In the genomic region with DNA sequence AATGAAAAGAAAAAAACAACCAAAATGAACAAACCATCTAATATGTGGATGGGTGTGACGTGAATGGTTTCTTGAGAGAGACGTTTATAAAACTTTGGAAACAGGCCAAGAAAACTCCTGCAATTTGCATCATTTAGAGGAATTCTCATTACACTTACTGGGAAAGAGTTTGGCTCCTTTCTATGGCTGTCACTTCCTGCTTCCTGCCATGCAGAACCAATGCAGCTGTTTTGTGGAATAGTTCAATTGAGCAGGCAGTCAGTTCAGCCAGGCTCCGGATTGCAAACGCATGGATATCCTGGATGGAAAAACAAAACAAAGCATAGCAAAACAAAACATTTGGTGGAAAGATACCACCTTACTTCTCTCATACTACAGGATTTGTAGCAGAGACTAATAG, we compare ENCODE assay signal across 1 cellular context.
TF ChIP-seq lines count a peak whose summit lies in the region.

No MANE protein-coding gene starts in this region.

TF ChIP-seq in GM23338, 12 proteins besides CTCF, POLR2A, EP300 and RAD21:
- no peak for TF ChIP-seq NANOG (IDR thresholded peaks at IDR 0.05; ENCODE audit: borderline replicate concordance)
- TF ChIP-seq POLR2AphosphoS5 (IDR thresholded peaks at IDR 0.05; ENCODE audit: low read depth), result no peak
- TF ChIP-seq EZH2phosphoT487 (IDR thresholded peaks at IDR 0.05; ENCODE audit: unreplicated experiment), result no peak
- no peak for TF ChIP-seq STAT1 (IDR thresholded peaks at IDR 0.05; ENCODE audit: unreplicated experiment)
- TF ChIP-seq, protein P1, sequence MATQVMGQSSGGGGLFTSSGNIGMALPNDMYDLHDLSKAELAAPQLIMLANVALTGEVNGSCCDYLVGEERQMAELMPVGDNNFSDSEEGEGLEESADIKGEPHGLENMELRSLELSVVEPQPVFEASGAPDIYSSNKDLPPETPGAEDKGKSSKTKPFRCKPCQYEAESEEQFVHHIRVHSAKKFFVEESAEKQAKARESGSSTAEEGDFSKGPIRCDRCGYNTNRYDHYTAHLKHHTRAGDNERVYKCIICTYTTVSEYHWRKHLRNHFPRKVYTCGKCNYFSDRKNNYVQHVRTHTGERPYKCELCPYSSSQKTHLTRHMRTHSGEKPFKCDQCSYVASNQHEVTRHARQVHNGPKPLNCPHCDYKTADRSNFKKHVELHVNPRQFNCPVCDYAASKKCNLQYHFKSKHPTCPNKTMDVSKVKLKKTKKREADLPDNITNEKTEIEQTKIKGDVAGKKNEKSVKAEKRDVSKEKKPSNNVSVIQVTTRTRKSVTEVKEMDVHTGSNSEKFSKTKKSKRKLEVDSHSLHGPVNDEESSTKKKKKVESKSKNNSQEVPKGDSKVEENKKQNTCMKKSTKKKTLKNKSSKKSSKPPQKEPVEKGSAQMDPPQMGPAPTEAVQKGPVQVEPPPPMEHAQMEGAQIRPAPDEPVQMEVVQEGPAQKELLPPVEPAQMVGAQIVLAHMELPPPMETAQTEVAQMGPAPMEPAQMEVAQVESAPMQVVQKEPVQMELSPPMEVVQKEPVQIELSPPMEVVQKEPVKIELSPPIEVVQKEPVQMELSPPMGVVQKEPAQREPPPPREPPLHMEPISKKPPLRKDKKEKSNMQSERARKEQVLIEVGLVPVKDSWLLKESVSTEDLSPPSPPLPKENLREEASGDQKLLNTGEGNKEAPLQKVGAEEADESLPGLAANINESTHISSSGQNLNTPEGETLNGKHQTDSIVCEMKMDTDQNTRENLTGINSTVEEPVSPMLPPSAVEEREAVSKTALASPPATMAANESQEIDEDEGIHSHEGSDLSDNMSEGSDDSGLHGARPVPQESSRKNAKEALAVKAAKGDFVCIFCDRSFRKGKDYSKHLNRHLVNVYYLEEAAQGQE (IDR thresholded peaks at IDR 0.05; ENCODE audit: unreplicated experiment), result no peak
- no peak for TF ChIP-seq ZNF331 (CRISPR knock-in tag; IDR thresholded peaks at IDR 0.05; ENCODE audit: low read depth)
- TF ChIP-seq, protein P2, sequence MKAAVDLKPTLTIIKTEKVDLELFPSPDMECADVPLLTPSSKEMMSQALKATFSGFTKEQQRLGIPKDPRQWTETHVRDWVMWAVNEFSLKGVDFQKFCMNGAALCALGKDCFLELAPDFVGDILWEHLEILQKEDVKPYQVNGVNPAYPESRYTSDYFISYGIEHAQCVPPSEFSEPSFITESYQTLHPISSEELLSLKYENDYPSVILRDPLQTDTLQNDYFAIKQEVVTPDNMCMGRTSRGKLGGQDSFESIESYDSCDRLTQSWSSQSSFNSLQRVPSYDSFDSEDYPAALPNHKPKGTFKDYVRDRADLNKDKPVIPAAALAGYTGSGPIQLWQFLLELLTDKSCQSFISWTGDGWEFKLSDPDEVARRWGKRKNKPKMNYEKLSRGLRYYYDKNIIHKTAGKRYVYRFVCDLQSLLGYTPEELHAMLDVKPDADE (IDR thresholded peaks at IDR 0.05), result no peak
- no peak for TF ChIP-seq ZNF462 (CRISPR knock-in tag; IDR thresholded peaks at IDR 0.05)
- TF ChIP-seq EZH2 (IDR thresholded peaks at IDR 0.05; ENCODE audit: low read depth, unreplicated experiment), result no peak
